Comparison of ENCODE assay signal across 21 cellular contexts in the genomic region with DNA sequence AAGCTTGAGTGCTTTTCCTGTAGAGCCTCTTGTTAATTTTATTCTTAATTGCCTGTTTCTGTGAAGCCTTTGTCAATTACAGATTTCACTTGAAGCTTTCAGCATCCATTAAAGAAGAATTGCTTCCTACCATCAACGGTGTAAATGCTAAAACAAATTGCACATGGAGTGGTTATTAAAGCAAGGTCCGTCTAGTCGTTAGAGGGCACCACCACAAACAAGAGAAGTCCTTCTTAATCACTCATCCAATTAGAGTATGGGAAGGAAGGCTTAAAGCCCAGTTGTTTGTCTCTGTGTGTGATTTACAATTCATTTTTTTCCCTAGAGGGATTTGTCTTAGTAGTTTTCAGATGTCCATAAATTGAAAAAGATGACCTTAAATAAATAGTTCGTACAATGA. TPM values are rescaled to one million over a fixed set of nuclear protein-coding genes. Genes with fewer than 3 reads are reported as not detected.
DNase-seq lines count a peak whose midpoint lies in the region; ATAC-seq and TF ChIP-seq lines count a peak whose summit lies in the region.
"Had no signal": no experiment of that assay in that cellular context is flagged by ENCODE, and none has a peak within 500 bp of the region (broad histone marks: within the 10 kb centered on the region; RNA-seq: fewer than 3 reads in every experiment).

No MANE protein-coding gene starts in this region.

- no peaks in the 10 kb centered on the region for H3K36me3 Mint-ChIP-seq in neural progenitor cell

- H3K27ac ChIP-seq in Peyer's patch (no peak overlapping the region), neural progenitor cell (no peak overlapping the region), transverse colon (no peak overlapping the region)
- H3K27ac ChIP-seq: SK-N-MC had no signal

- DNase-seq in DMS 273 treated with DMSO at 0.1 percent for 48 hours (lab: John Stamatoyannopoulos, UW) (peak; percentile 85), NCI-H2081 treated with DMSO at 0.1 percent for 48 hours (lab: John Stamatoyannopoulos, UW) (peak; percentile 26), Peyer's patch (peak in 1 of 3 donors; percentile 54), neural progenitor cell (ENCODE audit: low spot score) (peak; percentile 15), left colon (no peak), transverse colon (no peak)
- DNase-seq: activated CD4-positive, alpha-beta T cell treated with anti-CD3 and anti-CD28 coated beads for 1 hour; activated effector memory CD4-positive, alpha-beta T cell treated with Interleukin-2 at 50 U/mL for 16 hours; amniotic stem cell; DMS153; foreskin melanocyte; H9; occipital lobe; PC-3; stimulated activated CD4-positive, alpha-beta T cell treated with anti-CD3 and anti-CD28 coated beads, Interleukin-2, amount 100 ng/mL, for 48 hours had no signal

- H3K79me2 ChIP-seq in neural progenitor cell (ENCODE audit: low read depth) = no peaks in the 10 kb centered on the region

- H2AFZ ChIP-seq in neural progenitor cell (replicated peaks) = no peak overlapping the region

- no peak overlapping the region for H3K4me3 Mint-ChIP-seq in neural progenitor cell
- H3K4me3 Mint-ChIP-seq: central memory CD8-positive, alpha-beta T cell had no signal

- no peaks in the 10 kb centered on the region for H4K20me1 ChIP-seq in neural progenitor cell (ENCODE audit: low read depth)

- no peak for TF ChIP-seq EP300 in transverse colon (IDR thresholded peaks at IDR 0.05; ENCODE audit: low read depth)

- H3F3A ChIP-seq in neural progenitor cell (ENCODE audit: low read depth) = no peaks in the 10 kb centered on the region

- no peak for TF ChIP-seq POLR2A in Peyer's patch (IDR thresholded peaks at IDR 0.05)
- no peak for TF ChIP-seq POLR2A in transverse colon (IDR thresholded peaks at IDR 0.05)

- H3K4me3 ChIP-seq in Peyer's patch = peak overlapping the region in 3 of 4 donors; percentile 39 to 79 (median 77)
- no peak overlapping the region for H3K4me3 ChIP-seq in neural progenitor cell
- no peak overlapping the region for H3K4me3 ChIP-seq in transverse colon
- H3K4me3 ChIP-seq: K562, SK-N-MC had no signal

- intact Hi-C loops in left colon (cut with DNase I, micrococcal nuclease) = no loop called here
- intact Hi-C loops in transverse colon (cut with DNase I; ENCODE audit: low total_unique reads) = no loop called here

- H3K9ac ChIP-seq in neural progenitor cell = no peak overlapping the region

- 63 to 70% methylated on average over 3 to 4 of the region's 4 CpGs for WGBS in transverse colon (ENCODE audit: low coverage in 1 of 2), 2 donors

- ATAC-seq in left colon = no peak
- no peak for ATAC-seq in GM18502 (IDR thresholded peaks at IDR 0.05; ENCODE audit: poor library complexity, unreplicated experiment)
- ATAC-seq: K562, PC-3 had no signal

- H3K4me2 ChIP-seq in neural progenitor cell = no peak overlapping the region

- no peak overlapping the region for H3K27ac Mint-ChIP-seq in neural progenitor cell
- H3K27ac Mint-ChIP-seq: B cell, H9 had no signal

- peaks cover 25% of the 10 kb centered on the region for H3K27me3 Mint-ChIP-seq in neural progenitor cell (ENCODE audit: insufficient read depth, low read depth)

- H3K4me1 ChIP-seq in Peyer's patch = no peaks in the 10 kb centered on the region
- peaks cover 4% of the 10 kb centered on the region for H3K4me1 ChIP-seq in neural progenitor cell
- H3K4me1 ChIP-seq in transverse colon = peaks cover 6 to 31% (median 25%) of the 10 kb centered on the region in 4 donors

- TF ChIP-seq CTCF in Peyer's patch (IDR thresholded peaks at IDR 0.05) (peak in 3 of 6 experiments; percentile 16 to 34 (median 28)), neural progenitor cell (IDR thresholded peaks at IDR 0.05) (peak; percentile 9), transverse colon (IDR thresholded peaks at IDR 0.05) (no peak)

- peaks cover 13% of the 10 kb centered on the region for H3K4me1 Mint-ChIP-seq in neural progenitor cell
- H3K4me1 Mint-ChIP-seq: central memory CD8-positive, alpha-beta T cell had no signal

- H3K27me3 ChIP-seq in Peyer's patch (no peaks in the 10 kb centered on the region), neural progenitor cell (peaks cover 45% of the 10 kb centered on the region), transverse colon (peaks cover 34% of the 10 kb centered on the region)

- no peaks in the 10 kb centered on the region for H3K9me3 Mint-ChIP-seq in neural progenitor cell
- H3K9me3 Mint-ChIP-seq: H9 had no signal

- no peaks in the 10 kb centered on the region for H3K36me3 ChIP-seq in Peyer's patch
- no peaks in the 10 kb centered on the region for H3K36me3 ChIP-seq in neural progenitor cell
- H3K36me3 ChIP-seq in transverse colon = no peaks in the 10 kb centered on the region

- no peaks in the 10 kb centered on the region for H3K9me3 ChIP-seq in Peyer's patch
- H3K9me3 ChIP-seq in neural progenitor cell (ENCODE audit: low read depth) = no peaks in the 10 kb centered on the region
- H3K9me3 ChIP-seq in transverse colon = no peaks in the 10 kb centered on the region

- in situ Hi-C loops in transverse colon (cut with MboI; ENCODE audit: low pct_ligation_motif_present in 1 of 4, low pct_unique_long_range_greater_than_20kb in 1 of 4, low sequenced_read_pairs in 3 of 4) = no loop called here

RNA-seq across cellular contexts. Expression of a gene that starts 1.6 kb away (rescaled TPM):
- 10 to 100 TPM in 3 of 4 donors, 1 to 10 TPM in 1; 6.6 to 27.3 (median 22.2) TPM for total RNA-seq in Peyer's patch
- 0.26 and 0.77 TPM in 2 replicates for total RNA-seq in neural progenitor cell (ENCODE audit: low replicate concordance)
- total RNA-seq in left colon = under 1 TPM; 0.70 to 0.73 TPM
- 1 to 10 TPM in 1 of 4 donors, under 1 TPM in 2, not detected in 1; 0.40 to 1.3 (median 0.55) TPM for total RNA-seq in transverse colon
- total RNA-seq: B cell, endothelial cell of umbilical vein, K562, PC-3 had no signal

Comparison
In these comparisons a context has a peak if more than half of its experiments do, and no peak if none do; other contexts are left out.
1. DNase-seq: peak in DMS 273 treated with DMSO at 0.1 percent for 48 hours (single experiment), NCI-H2081 treated with DMSO at 0.1 percent for 48 hours (single experiment) and neural progenitor cell (single experiment); none in left colon (0 of 2) and transverse colon (single experiment).
2. H3K4me3 ChIP-seq: peak in Peyer's patch (3 of 4); none in neural progenitor cell (single experiment) and transverse colon (0 of 4).